28 cellular contexts compared by ENCODE assay signal in the genomic region with DNA sequence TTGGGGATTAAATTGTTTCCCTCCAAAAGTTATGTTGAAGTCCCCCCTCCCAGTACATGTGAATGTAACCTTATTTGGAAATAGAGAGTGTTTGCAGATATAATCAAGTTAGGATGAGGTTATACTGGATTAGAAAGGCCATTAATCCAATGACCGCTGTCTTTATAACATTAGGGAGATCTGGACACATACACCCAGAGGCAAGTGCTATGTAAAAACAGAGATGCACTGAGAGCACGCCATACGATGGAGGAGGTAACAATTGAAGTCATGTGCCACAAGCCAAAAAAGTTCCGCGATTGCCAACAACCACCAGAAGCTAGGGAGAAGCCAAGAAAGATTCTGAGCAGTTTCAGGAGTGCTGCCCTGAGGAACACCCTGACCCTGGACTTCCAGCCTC.
"Had no signal": no experiment of that assay in that cellular context is flagged by ENCODE, and none has a peak within 500 bp of the region (broad histone marks: within the 10 kb centered on the region; RNA-seq: fewer than 3 reads in every experiment).

No MANE protein-coding gene starts in this region.

- H3K9me3 ChIP-seq: left lung, lower lobe of right lung, neutrophil, ovary, prostate gland, spleen, suprapubic skin, thoracic aorta, tibial artery, upper lobe of right lung had no signal

- H3K9ac ChIP-seq: neural progenitor cell had no signal

- H3K4me1 ChIP-seq: lower lobe of right lung, neural progenitor cell, prostate gland, suprapubic skin, upper lobe of right lung had no signal

- H2AFZ ChIP-seq: neural progenitor cell had no signal

- H3K4me1 Mint-ChIP-seq: nephron, neural progenitor cell had no signal

- DNase-seq: hippocampal formation; kidney glomerular epithelial cell; left cardiac atrium; left lung; lower lobe of right lung; mammary epithelial cell; mesenchymal stem cell; naive thymus-derived CD8-positive, alpha-beta T cell; occipital lobe; ovary; retina; right cardiac atrium; spleen; stimulated activated CD4-positive, alpha-beta T cell treated with anti-CD3 and anti-CD28 coated beads, Interleukin-4, amount 100 ng/mL, for 24 hours; stimulated activated naive CD4-positive, alpha-beta T cell; trophoblast cell; upper lobe of right lung had no signal

- ATAC-seq: left cardiac atrium; lower lobe of right lung; naive thymus-derived CD8-positive, alpha-beta T cell; right cardiac atrium; sciatic nerve; stimulated activated effector memory CD8-positive, alpha-beta T cell treated with anti-CD3 and anti-CD28 coated beads, Interleukin-12 subunit alpha, Interleukin-12 subunit beta, amount 100 ng/mL, for 72 hours had no signal

- H3K4me2 ChIP-seq: neural progenitor cell had no signal

- H3K27ac Mint-ChIP-seq: nephron; neural progenitor cell; stimulated activated effector memory CD8-positive, alpha-beta T cell treated with anti-CD3 and anti-CD28 coated beads, Interleukin-12 subunit alpha, Interleukin-12 subunit beta, amount 100 ng/mL, for 72 hours; stimulated activated naive CD8-positive, alpha-beta T cell treated with anti-CD3 and anti-CD28 coated beads, Interleukin-15, Interleukin-2, amounts not matched to agents 100 ng/mL and 50 ng/mL, for 24 hours had no signal

- H3K27me3 ChIP-seq: left lung, neural progenitor cell, neutrophil, ovary, spleen, suprapubic skin, tibial artery, upper lobe of right lung had no signal

- H3K27me3 Mint-ChIP-seq: naive thymus-derived CD8-positive, alpha-beta T cell; stimulated activated naive CD8-positive, alpha-beta T cell treated with anti-CD3 and anti-CD28 coated beads, Interleukin-15, Interleukin-2, amounts not matched to agents 100 ng/mL and 50 ng/mL, for 24 hours had no signal

- H3K4me3 Mint-ChIP-seq: naive thymus-derived CD8-positive, alpha-beta T cell; nephron; neural progenitor cell; stimulated activated effector memory CD8-positive, alpha-beta T cell treated with anti-CD3 and anti-CD28 coated beads, Interleukin-12 subunit alpha, Interleukin-12 subunit beta, amount 100 ng/mL, for 72 hours; stimulated activated naive CD8-positive, alpha-beta T cell treated with anti-CD3 and anti-CD28 coated beads, Interleukin-15, Interleukin-2, amounts not matched to agents 100 ng/mL and 50 ng/mL, for 24 hours had no signal

- H3K4me3 ChIP-seq: left lung, lower lobe of right lung, neural progenitor cell, ovary, prostate gland, skin epidermis, spleen, suprapubic skin, thoracic aorta, tibial artery, upper lobe of right lung had no signal

- H3K36me3 ChIP-seq: left lung, lower lobe of right lung, neural progenitor cell, neutrophil, ovary, prostate gland, suprapubic skin, thoracic aorta, tibial artery, upper lobe of right lung had no signal

- H3K9me3 Mint-ChIP-seq: naive thymus-derived CD8-positive, alpha-beta T cell; nephron; neural progenitor cell; stimulated activated effector memory CD8-positive, alpha-beta T cell treated with anti-CD3 and anti-CD28 coated beads, Interleukin-12 subunit alpha, Interleukin-12 subunit beta, amount 100 ng/mL, for 72 hours; stimulated activated naive CD8-positive, alpha-beta T cell treated with anti-CD3 and anti-CD28 coated beads, Interleukin-15, Interleukin-2, amounts not matched to agents 100 ng/mL and 50 ng/mL, for 24 hours had no signal

- H3K27ac ChIP-seq: lower lobe of right lung, neural progenitor cell, ovary, prostate gland, skin epidermis, suprapubic skin, tibial artery, upper lobe of right lung had no signal
